9 cellular contexts compared by ENCODE assay signal in the genomic region with DNA sequence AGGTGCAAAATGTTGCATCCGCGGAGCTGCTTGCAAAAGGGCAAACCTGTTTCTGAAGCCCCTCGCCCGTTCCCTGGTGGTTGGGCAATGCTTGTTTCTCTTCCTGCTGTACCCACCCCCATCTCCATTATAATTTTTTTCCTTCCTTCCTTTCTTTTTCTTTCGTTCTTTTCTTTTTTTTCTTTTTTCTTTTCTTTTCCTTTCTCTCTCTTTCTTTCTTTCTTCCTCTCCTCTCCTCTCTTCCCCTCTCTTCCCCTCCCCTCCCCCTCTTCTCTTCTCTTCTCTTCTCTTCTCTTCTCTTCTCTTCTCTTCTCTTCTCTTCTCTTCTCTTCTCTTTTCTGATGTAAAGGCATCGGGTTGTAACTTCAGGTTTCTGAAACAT.
DNase-seq lines count a peak whose midpoint lies in the region; TF ChIP-seq lines count a peak whose summit lies in the region.
"Had no signal": no experiment of that assay in that cellular context is flagged by ENCODE, and none has a peak within 500 bp of the region (broad histone marks: within the 10 kb centered on the region; RNA-seq: fewer than 3 reads in every experiment).

No MANE protein-coding gene starts in this region.

- in situ Hi-C loops in brain microvascular endothelial cell (cut with HindIII; ENCODE audit: low pct_ligation_motif_present, low sequenced_read_pairs), result no loop called here

- H3K27me3 ChIP-seq in CD4-positive, alpha-beta memory T cell (ENCODE audit: insufficient read depth, low read length), result no peaks in the 10 kb centered on the region
- H3K27me3 ChIP-seq in MG63 (no peaks in the 10 kb centered on the region), dorsolateral prefrontal cortex (peaks cover 0 to 53% (median 6%) of the 10 kb centered on the region in 45 donors), testis (no peaks in the 10 kb centered on the region), brain microvascular endothelial cell (replicated peaks) (no peaks in the 10 kb centered on the region)

- no peak for TF ChIP-seq POLR2A in testis (IDR thresholded peaks at IDR 0.05)

- intact Hi-C loops in CD4-positive, alpha-beta memory T cell (cut with micrococcal nuclease), result loop anchor here (1.0 to 2.0 kb wide), 7 partner anchors 34 to 279 kb away; no protein-coding TSS in a partner anchor
- intact Hi-C loops in dorsolateral prefrontal cortex (cut with DNase I), result no loop called here
- intact Hi-C loops in testis (cut with DNase I; ENCODE audit: low total_unique reads), result no loop called here

- TF ChIP-seq CTCF in dorsolateral prefrontal cortex (IDR thresholded peaks at IDR 0.05 in 54 of 56, conservative IDR thresholded peaks at IDR 0.05 in 2 of 56; ENCODE audit: low read depth in 1 of 56, partially characterized antibody in 56 of 56) (no peak), neural crest cell (conservative IDR thresholded peaks at IDR 0.05) (no peak), testis (IDR thresholded peaks at IDR 0.05) (no peak), brain microvascular endothelial cell (IDR thresholded peaks at IDR 0.05; ENCODE audit: low read depth, low read length, missing control alignments) (no peak)

- H3K9me3 ChIP-seq in CD4-positive, alpha-beta memory T cell (ENCODE audit: control insufficient read depth in 1 of 2, low read length in 2 of 2), result no peaks in the 10 kb centered on the region
- H3K9me3 ChIP-seq in MG63 (no peaks in the 10 kb centered on the region), testis (no peaks in the 10 kb centered on the region)

- no peak for DNase-seq in CD4-positive, alpha-beta memory T cell
- DNase-seq in MG63 (no peak), dorsolateral prefrontal cortex (no peak), neural crest cell (ENCODE audit: low read depth, low spot score) (no peak), iPS-NIHi7 (ENCODE audit: extremely low spot score) (no peak), NCI-H345 treated with DMSO at 0.1 percent for 48 hours (lab: John Stamatoyannopoulos, UW; ENCODE audit: unreplicated experiment) (no peak), testis (no peak), brain microvascular endothelial cell (no peak)
- DNase-seq: NCI-H2029 treated with DMSO at 0.1 percent for 48 hours had no signal

- H3K27me3 Mint-ChIP-seq in CD4-positive, alpha-beta memory T cell, result no peaks in the 10 kb centered on the region
- H3K27me3 Mint-ChIP-seq in neural crest cell (ENCODE audit: low read depth), result peaks cover 75% of the 10 kb centered on the region

- H3K4me3 ChIP-seq in CD4-positive, alpha-beta memory T cell (ENCODE audit: low read length in 2 of 2), result peak overlapping the region; percentile 30 to 67
- peak overlapping the region; percentile 42 for H3K4me3 ChIP-seq in MG63
- H3K4me3 ChIP-seq in dorsolateral prefrontal cortex, result peak overlapping the region; percentile 20 to 76 (median 58)
- H3K4me3 ChIP-seq in testis, result peak overlapping the region in 1 of 2 donors; percentile 9
- H3K4me3 ChIP-seq in brain microvascular endothelial cell (ENCODE audit: low read depth, low read length), result no peak overlapping the region

- H3K36me3 ChIP-seq in CD4-positive, alpha-beta memory T cell (ENCODE audit: insufficient read depth, low read length), result no peaks in the 10 kb centered on the region
- H3K36me3 ChIP-seq in MG63, result no peaks in the 10 kb centered on the region
- no peaks in the 10 kb centered on the region for H3K36me3 ChIP-seq in testis (ENCODE audit: low read depth, missing control alignments)
- H3K36me3 ChIP-seq in brain microvascular endothelial cell (replicated peaks), result no peaks in the 10 kb centered on the region

- CTCF ChIA-PET in CD4-positive, alpha-beta memory T cell (lab: Charles Lee; ENCODE audit: partially characterized antibody), result interaction anchor here (0.7 to 3.5 kb wide), 19 partner anchors 9 to 276 kb away, joined by 3 to 37 read pairs (median 4); no protein-coding TSS in a partner anchor

- H3K4me3 Mint-ChIP-seq in CD4-positive, alpha-beta memory T cell, result peak overlapping the region; percentile 84 to 94 (median 89)
- H3K4me3 Mint-ChIP-seq in neural crest cell, result peak overlapping the region; percentile 67

- H3K27ac ChIP-seq in CD4-positive, alpha-beta memory T cell (ENCODE audit: low read depth, low read length), result peak overlapping the region; percentile 78
- H3K27ac ChIP-seq in dorsolateral prefrontal cortex (no peak overlapping the region), testis (no peak overlapping the region), brain microvascular endothelial cell (no peak overlapping the region)

- peaks cover 0 to 2% (median 0%) of the 10 kb centered on the region in 8 donors for H3K9me3 Mint-ChIP-seq in CD4-positive, alpha-beta memory T cell
- no peaks in the 10 kb centered on the region for H3K9me3 Mint-ChIP-seq in neural crest cell

- no peaks in the 10 kb centered on the region for H3K36me3 Mint-ChIP-seq in CD4-positive, alpha-beta memory T cell
- no peaks in the 10 kb centered on the region for H3K36me3 Mint-ChIP-seq in neural crest cell (ENCODE audit: low read depth)

- peaks cover 32% of the 10 kb centered on the region for H3K4me1 ChIP-seq in CD4-positive, alpha-beta memory T cell (ENCODE audit: insufficient read depth, low read length)
- peaks cover 6% of the 10 kb centered on the region for H3K4me1 ChIP-seq in testis

- peaks cover 27 to 69% (median 42%) of the 10 kb centered on the region in 4 donors for H3K4me1 Mint-ChIP-seq in CD4-positive, alpha-beta memory T cell
- peaks cover 6% of the 10 kb centered on the region for H3K4me1 Mint-ChIP-seq in neural crest cell

- POLR2A ChIA-PET in CD4-positive, alpha-beta memory T cell (lab: Charles Lee; ENCODE audit: partially characterized antibody), result interaction anchor here (0.9 to 4.5 kb wide), 35 partner anchors 12 to 848 kb away, joined by 3 to 145 read pairs (median 8); partner anchors contain the start of gene GATA3

- WGBS in testis, 2 donors, result 7% methylated on average over 6 of the region's 6 CpGs

- peak overlapping the region; percentile 91 to 99 (median 98) for H3K27ac Mint-ChIP-seq in CD4-positive, alpha-beta memory T cell
- H3K27ac Mint-ChIP-seq in neural crest cell (ENCODE audit: unreplicated experiment), result no peak overlapping the region
